8 cellular contexts compared by ENCODE assay signal in genomic region chr3:52056968-52057805, GRCh38. TPM values are rescaled to one million over a fixed set of nuclear protein-coding genes. Genes with fewer than 3 reads are reported as not detected.
DNase-seq lines count a peak whose midpoint lies in the region; ATAC-seq and TF ChIP-seq lines count a peak whose summit lies in the region.

No MANE protein-coding gene starts in this region.

- peak overlapping the region; percentile 69 for H3K4me3 ChIP-seq in epithelial cell of esophagus (ENCODE audit: low read length)

- TF ChIP-seq CTCF in epithelial cell of esophagus (IDR thresholded peaks at IDR 0.05; ENCODE audit: insufficient read depth, low read depth, low read length, missing control alignments): peak; percentile 12

- peak overlapping the region; percentile 95 to 96 (median 96) for H3K27ac Mint-ChIP-seq in IgD-negative memory B cell

- DNase-seq in DMS153 (lab: John Stamatoyannopoulos, UW) (peak; percentile 92), OCI-M1 (lab: John Stamatoyannopoulos, UW) (peak; percentile 97), activated T-cell treated with anti-CD3 and anti-CD28 coated beads for 48 hours (ENCODE audit: low read depth) (peak; percentile 99), epithelial cell of esophagus (ENCODE audit: low read depth) (peak; percentile 100), middle frontal gyrus (ENCODE audit: extremely low spot score, low spot score) (peak; percentile 99)
- peak; percentile 98 to 99 for DNase-seq in stimulated activated CD8-positive, alpha-beta memory T cell treated with anti-CD3 and anti-CD28 coated beads, Interleukin-2, amount 100 ng/mL, for 1 hour (ENCODE audit: low read depth in 2 of 2)

- H3K36me3 Mint-ChIP-seq in IgD-negative memory B cell: no peaks in the 10 kb centered on the region

- peaks cover 24 to 35% (median 27%) of the 10 kb centered on the region in 3 donors for H3K4me1 Mint-ChIP-seq in IgD-negative memory B cell

- peak overlapping the region; percentile 89 to 97 (median 94) for H3K4me3 Mint-ChIP-seq in IgD-negative memory B cell

- no peaks in the 10 kb centered on the region for H3K27me3 Mint-ChIP-seq in IgD-negative memory B cell

- H3K9me3 Mint-ChIP-seq in IgD-negative memory B cell: no peaks in the 10 kb centered on the region

- peak; percentile 72 for ATAC-seq in GM21576 (IDR thresholded peaks at IDR 0.05; ENCODE audit: unreplicated experiment)

RNA-seq across cellular contexts. Expression of gene DUSP7, which starts 0.8 kb away (rescaled TPM):
- 1.1 TPM for polyA plus RNA-seq in IgD-negative memory B cell

Comparison
In these comparisons a context has a peak if more than half of its experiments do, and no peak if none do; other contexts are left out.
1. Peak in every context shown above with its lines: DNase-seq, ATAC-seq and H3K4me3 ChIP-seq.